1 cellular context compared by ENCODE assay signal in genomic region chr11:95791385-95792033, GRCh38.
TF ChIP-seq lines count a peak whose summit lies in the region.

No MANE protein-coding gene starts in this region.

TF ChIP-seq in HepG2, 621 proteins besides CTCF, POLR2A, EP300 and RAD21 (continued from another document):
- TF ChIP-seq, protein P1, sequence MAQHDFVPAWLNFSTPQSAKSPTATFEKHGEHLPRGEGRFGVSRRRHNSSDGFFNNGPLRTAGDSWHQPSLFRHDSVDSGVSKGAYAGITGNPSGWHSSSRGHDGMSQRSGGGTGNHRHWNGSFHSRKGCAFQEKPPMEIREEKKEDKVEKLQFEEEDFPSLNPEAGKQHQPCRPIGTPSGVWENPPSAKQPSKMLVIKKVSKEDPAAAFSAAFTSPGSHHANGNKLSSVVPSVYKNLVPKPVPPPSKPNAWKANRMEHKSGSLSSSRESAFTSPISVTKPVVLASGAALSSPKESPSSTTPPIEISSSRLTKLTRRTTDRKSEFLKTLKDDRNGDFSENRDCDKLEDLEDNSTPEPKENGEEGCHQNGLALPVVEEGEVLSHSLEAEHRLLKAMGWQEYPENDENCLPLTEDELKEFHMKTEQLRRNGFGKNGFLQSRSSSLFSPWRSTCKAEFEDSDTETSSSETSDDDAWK (CRISPR knock-in tag; IDR thresholded peaks at IDR 0.05), result no peak
- TF ChIP-seq SKI (IDR thresholded peaks at IDR 0.05; ENCODE audit: partially characterized antibody) (no peak), ZNF776 (CRISPR knock-in tag; IDR thresholded peaks at IDR 0.05) (no peak), ZNF558 (CRISPR knock-in tag; IDR thresholded peaks at IDR 0.05; ENCODE audit: borderline replicate concordance) (peak; percentile 44; the same call in 1 of the 2 replicates), GABPB1 (CRISPR knock-in tag; IDR thresholded peaks at IDR 0.05) (no peak), MYNN (CRISPR knock-in tag; IDR thresholded peaks at IDR 0.05; ENCODE audit: low read depth) (no peak), PBX2 (CRISPR knock-in tag; IDR thresholded peaks at IDR 0.05) (no peak), KAT7 (CRISPR knock-in tag; IDR thresholded peaks at IDR 0.05; ENCODE audit: borderline replicate concordance) (0 out of 2 replicates have a peak, but pooled peaks have one; percentile 45), NFKB2 (CRISPR knock-in tag; IDR thresholded peaks at IDR 0.05; ENCODE audit: borderline replicate concordance) (no peak), STAT6 (CRISPR knock-in tag; IDR thresholded peaks at IDR 0.05; ENCODE audit: borderline replicate concordance) (no peak), ZSCAN21 (CRISPR knock-in tag; IDR thresholded peaks at IDR 0.05; ENCODE audit: borderline replicate concordance) (no peak), FOXM1 (CRISPR knock-in tag; IDR thresholded peaks at IDR 0.05) (no peak), TARDBP (CRISPR knock-in tag; IDR thresholded peaks at IDR 0.05) (no peak), SP140L (CRISPR knock-in tag; IDR thresholded peaks at IDR 0.05; ENCODE audit: borderline replicate concordance) (no peak), RXRB (CRISPR knock-in tag; IDR thresholded peaks at IDR 0.05; ENCODE audit: borderline replicate concordance) (0 out of 2 replicates have a peak, but pooled peaks have one; percentile 7), ZNF563 (CRISPR knock-in tag; IDR thresholded peaks at IDR 0.05) (no peak)
